In genomic region chr18:28823506-28824182, GRCh38 we compare ENCODE assay signal across 17 cellular contexts.
DNase-seq lines count a peak whose midpoint lies in the region; ATAC-seq and TF ChIP-seq lines count a peak whose summit lies in the region.
"Had no signal": no experiment of that assay in that cellular context is flagged by ENCODE, and none has a peak within 500 bp of the region (broad histone marks: within the 10 kb centered on the region; RNA-seq: fewer than 3 reads in every experiment).

No MANE protein-coding gene starts in this region.

- H3K4me3 ChIP-seq in GM23248 (no peak overlapping the region), PC-3 (ENCODE audit: low read length) (no peak overlapping the region), epithelial cell of esophagus (ENCODE audit: low read length) (no peak overlapping the region), spleen (no peak overlapping the region), HAP-1 (no peak overlapping the region)
- H3K4me3 ChIP-seq: SK-N-MC had no signal

- H3K27me3 ChIP-seq in GM23248 (replicated peaks; ENCODE audit: insufficient read depth) (no peaks in the 10 kb centered on the region), PC-3 (ENCODE audit: low read length) (no peaks in the 10 kb centered on the region), spleen (replicated peaks in 1 of 7) (no peaks in the 10 kb centered on the region), HAP-1 (ENCODE audit: low read depth) (no peaks in the 10 kb centered on the region)

- TF ChIP-seq POLR2A in spleen (IDR thresholded peaks at IDR 0.05) = no peak

- H3K4me1 ChIP-seq in GM23248 (ENCODE audit: insufficient read depth) (no peaks in the 10 kb centered on the region), PC-3 (ENCODE audit: insufficient read depth, low read length) (peaks cover 5% of the 10 kb centered on the region; the same call in 1 of the 2 replicates), spleen (no peaks in the 10 kb centered on the region), HAP-1 (no peaks in the 10 kb centered on the region)

- H3K9me2 ChIP-seq in GM23248 (ENCODE audit: insufficient read depth) (no peaks in the 10 kb centered on the region), PC-3 (replicated peaks; ENCODE audit: low read length) (no peaks in the 10 kb centered on the region)

- CTCF ChIA-PET in PC-3 (lab: Charles Lee) = no interaction called here

- POLR2A ChIA-PET in PC-3 (lab: Charles Lee; ENCODE audit: unreplicated experiment) = no interaction called here

- intact Hi-C loops in PC-3 (cut with micrococcal nuclease) (no loop called here), spleen (cut with DNase I; ENCODE audit: low total_unique reads) (no loop called here)

- no peaks in the 10 kb centered on the region for H4K20me1 ChIP-seq in GM23248 (ENCODE audit: insufficient read depth)
- H4K20me1 ChIP-seq in PC-3 (ENCODE audit: low read length) = no peaks in the 10 kb centered on the region

- BruUV-seq in PC-3 (replicated peaks; lab: Mats Ljungman, UMichigan) = no TSS peak

- H2AFZ ChIP-seq in GM23248 (no peak overlapping the region), PC-3 (ENCODE audit: low read length) (no peak overlapping the region)

- H3K79me2 ChIP-seq in GM23248 (ENCODE audit: insufficient read depth) (no peaks in the 10 kb centered on the region), PC-3 (ENCODE audit: low read length) (no peaks in the 10 kb centered on the region)

- H3F3A ChIP-seq in GM23248 (ENCODE audit: insufficient read depth) (no peaks in the 10 kb centered on the region), PC-3 (ENCODE audit: low read length, unreplicated experiment) (no peaks in the 10 kb centered on the region)

- in situ Hi-C loops in GM23248 (cut with MboI) (no loop called here), HAP-1 (cut with MboI; ENCODE audit: low sequenced_read_pairs) (no loop called here)

- H3K9me3 ChIP-seq in GM23248 (ENCODE audit: low read depth) = no peaks in the 10 kb centered on the region
- no peaks in the 10 kb centered on the region for H3K9me3 ChIP-seq in PC-3 (ENCODE audit: low read length)
- peaks cover 0 to 21% (median 8%) of the 10 kb centered on the region in 8 donors for H3K9me3 ChIP-seq in spleen
- no peaks in the 10 kb centered on the region for H3K9me3 ChIP-seq in HAP-1

- ATAC-seq in PC-3 = no peak
- ATAC-seq in HG02642 (IDR thresholded peaks at IDR 0.05; ENCODE audit: poor library complexity, unreplicated experiment) = no peak

- H3K9ac ChIP-seq in GM23248 (no peak overlapping the region), PC-3 (ENCODE audit: low read length) (no peak overlapping the region)

- peak; percentile 48 for DNase-seq in GM23248
- peak; percentile 57 for DNase-seq in PC-3
- peak; percentile 65 for DNase-seq in epithelial cell of esophagus (ENCODE audit: low read depth)
- DNase-seq in spleen = peak; percentile 38
- DNase-seq in HAP-1 (ENCODE audit: low spot score in 2 of 2) = no peak
- no peak for DNase-seq in dermis blood vessel endothelial cell
- DNase-seq: COR-L47, IMR-90, MV-4-11, NCI-H1417 treated with DMSO at 0.1 percent for 48 hours, NCI-H1930, NCI-H446, Right ventricle myocardium superior, T-helper 1 cell had no signal

- H3K36me3 ChIP-seq in GM23248 (ENCODE audit: low read depth) = no peaks in the 10 kb centered on the region
- no peaks in the 10 kb centered on the region for H3K36me3 ChIP-seq in PC-3 (ENCODE audit: low read depth, low read length)
- H3K36me3 ChIP-seq in spleen = no peaks in the 10 kb centered on the region
- H3K36me3 ChIP-seq in HAP-1 (replicated peaks) = no peaks in the 10 kb centered on the region

- TF ChIP-seq CTCF in PC-3 (conservative IDR thresholded peaks at IDR 0.05; ENCODE audit: low read depth, low read length) (no peak), epithelial cell of esophagus (IDR thresholded peaks at IDR 0.05; ENCODE audit: insufficient read depth, low read depth, low read length, missing control alignments) (no peak), spleen (IDR thresholded peaks at IDR 0.05 in 8 of 11, conservative IDR thresholded peaks at IDR 0.05 in 3 of 11) (no peak)

- H3K4me2 ChIP-seq in GM23248 (ENCODE audit: unreplicated experiment) (no peak overlapping the region), PC-3 (ENCODE audit: low read length) (no peak overlapping the region)

- H3K27ac ChIP-seq in GM23248 (no peak overlapping the region), PC-3 (ENCODE audit: low read length) (no peak overlapping the region), spleen (no peak overlapping the region)
- H3K27ac ChIP-seq: C4-2B, SK-N-MC had no signal

- 47 to 66% methylated on average over 6 of the region's 6 CpGs for WGBS in GM23248 (ENCODE audit: low coverage in 1 of 2, low lambda C conversion rate in 2 of 2, missing lambda C conversion rate in 2 of 2), 2 experiments
- 89 to 95% (median 94%) methylated on average over 5 to 6 of the region's 6 CpGs for WGBS in spleen, 5 donors

Comparison
In these comparisons a context has a peak if more than half of its experiments do, and no peak if none do; other contexts are left out.
1. DNase-seq: peak in GM23248 (single experiment), PC-3 (single experiment), epithelial cell of esophagus (single experiment) and spleen (single experiment); none in HAP-1 (0 of 2) and dermis blood vessel endothelial cell (single experiment).